ENCODE assay signal across 8 cellular contexts in genomic region chr2:97699765-97700444, GRCh38. TPM values are rescaled to one million over a fixed set of nuclear protein-coding genes. Genes with fewer than 3 reads are reported as not detected.
DNase-seq lines count a peak whose midpoint lies in the region; ATAC-seq, FAIRE-seq and TF ChIP-seq lines count a peak whose summit lies in the region.

No MANE protein-coding gene starts in this region.

- TF ChIP-seq CTCF in CD8-positive, alpha-beta T cell (IDR thresholded peaks at IDR 0.05) = peak; percentile 71
- TF ChIP-seq CTCF in HFF-Myc (IDR thresholded peaks at IDR 0.05; ENCODE audit: low read depth, low read length, missing control alignments) (peak; percentile 76), WI38 (IDR thresholded peaks at IDR 0.05; ENCODE audit: low read depth, low read length) (peak; percentile 87), chondrocyte (IDR thresholded peaks at IDR 0.05) (peak; percentile 81), HepG2 (CRISPR knock-in tag; IDR thresholded peaks at IDR 0.05) (peak; percentile 86)

- intact Hi-C loops in CD8-positive, alpha-beta T cell (cut with DNase I, micrococcal nuclease) = loop anchor here (1.0 to 5.0 kb wide), 4 partner anchors 48 to 685 kb away; partner anchors contain the start of gene COX5B (in 1 of the 2)
- intact Hi-C loops in HepG2 (cut with micrococcal nuclease; ENCODE audit: unreplicated experiment) = loop anchor here (1.0 to 5.0 kb wide), 2 partner anchors 47 to 685 kb away; no protein-coding TSS in a partner anchor

- no peak for TF ChIP-seq EP300 in HepG2 (IDR thresholded peaks at IDR 0.05; ENCODE audit: low read depth in 2 of 2, low read length in 2 of 2)
- 0 out of 2 replicates have a peak, but pooled peaks have one; percentile 10 for TF ChIP-seq EP300 in HepG2 (CRISPR knock-in tag; IDR thresholded peaks at IDR 0.05; ENCODE audit: borderline replicate concordance)

- WGBS in HepG2 (ENCODE audit: low lambda C conversion rate) = 20% methylated on average over 11 of the region's 11 CpGs

- no peaks in the 10 kb centered on the region for H3K79me2 ChIP-seq in HepG2 (ENCODE audit: insufficient read depth, low read length)

- TF ChIP-seq RAD21 in HepG2 (CRISPR knock-in tag; IDR thresholded peaks at IDR 0.05) = peak; percentile 62

- POLR2A ChIA-PET in CD8-positive, alpha-beta T cell (lab: Charles Lee) = interaction anchor here (0.7 to 1.3 kb wide), 6 partner anchors 8 to 109 kb away, joined by 3 to 6 read pairs (median 3); no protein-coding TSS in a partner anchor
- POLR2A ChIA-PET in HepG2 (lab: Yijun Ruan, JAX) = interaction anchor here (1.2 to 3.3 kb wide), 3 partner anchors 36 to 109 kb away, joined by 4 to 13 read pairs (median 4); partner anchors contain the start of gene ACTR1B

- H3K9ac ChIP-seq in HepG2 (ENCODE audit: insufficient read depth, low read depth, low read length) = no peak overlapping the region

- no peaks in the 10 kb centered on the region for H3K9me3 Mint-ChIP-seq in CD8-positive, alpha-beta T cell
- no peaks in the 10 kb centered on the region for H3K9me3 Mint-ChIP-seq in chondrocyte (ENCODE audit: low read depth)

- H3K27ac ChIP-seq in CD8-positive, alpha-beta T cell (ENCODE audit: low read depth, low read length) = no peak overlapping the region
- H3K27ac ChIP-seq in HepG2 (ENCODE audit: extremely low read length, insufficient read depth, low read length) = no peak overlapping the region

- no peaks in the 10 kb centered on the region for H3K4me1 ChIP-seq in CD8-positive, alpha-beta T cell (ENCODE audit: insufficient read depth, low read length)
- peaks cover 17% of the 10 kb centered on the region for H3K4me1 ChIP-seq in HepG2 (ENCODE audit: insufficient read depth, low read length)

- no peaks in the 10 kb centered on the region for H3K9me3 ChIP-seq in CD8-positive, alpha-beta T cell (ENCODE audit: low read length)
- H3K9me3 ChIP-seq in HepG2 (ENCODE audit: low read length) = no peaks in the 10 kb centered on the region

- no peaks in the 10 kb centered on the region for H4K20me1 ChIP-seq in HepG2 (ENCODE audit: insufficient read depth, low read length)

- no peak overlapping the region for H3K4me3 ChIP-seq in CD8-positive, alpha-beta T cell (ENCODE audit: low read depth, low read length)
- H3K4me3 ChIP-seq in HFF-Myc (replicated peaks; ENCODE audit: low read depth, low read length) = no peak overlapping the region
- H3K4me3 ChIP-seq in WI38 (ENCODE audit: low read depth, low read length) = no peak overlapping the region
- H3K4me3 ChIP-seq in HepG2 (replicated peaks in 1 of 3; ENCODE audit: insufficient read depth in 1 of 3, low read depth in 2 of 3, low read length in 3 of 3) = no peak overlapping the region

- peak overlapping the region; percentile 32 for H3K4me2 ChIP-seq in HepG2 (ENCODE audit: low read depth, low read length)

- peaks cover 7% of the 10 kb centered on the region for H3K4me1 Mint-ChIP-seq in CD8-positive, alpha-beta T cell (ENCODE audit: low read depth)
- H3K4me1 Mint-ChIP-seq in chondrocyte (ENCODE audit: low read depth) = peaks cover 7% of the 10 kb centered on the region

- FAIRE-seq in HepG2 (lab: Jason Lieb, UNC) = peak; percentile 85

- no peaks in the 10 kb centered on the region for H3K36me3 ChIP-seq in CD8-positive, alpha-beta T cell (ENCODE audit: insufficient read depth, low read length)
- H3K36me3 ChIP-seq in HepG2 (replicated peaks in 1 of 2; ENCODE audit: control insufficient read depth in 1 of 2, insufficient read depth in 2 of 2, low read length in 2 of 2) = no peaks in the 10 kb centered on the region

- no peaks in the 10 kb centered on the region for H3K36me3 Mint-ChIP-seq in CD8-positive, alpha-beta T cell
- H3K36me3 Mint-ChIP-seq in chondrocyte (ENCODE audit: low read depth) = peaks cover 2% of the 10 kb centered on the region

- peak overlapping the region; percentile 24 for H2AFZ ChIP-seq in HepG2 (ENCODE audit: low read length)

- TF ChIP-seq POLR2A in HepG2 (IDR thresholded peaks at IDR 0.05; ENCODE audit: insufficient read depth in 1 of 2, low read depth in 2 of 2, low read length in 2 of 2) (no peak), GM18505 (IDR thresholded peaks at IDR 0.05; ENCODE audit: borderline replicate concordance, extremely low read depth, insufficient read depth, insufficient read length) (no peak)

- BruUV-seq in HepG2 (replicated peaks; lab: Mats Ljungman, UMichigan) = no TSS peak

- no peaks in the 10 kb centered on the region for H3K27me3 Mint-ChIP-seq in CD8-positive, alpha-beta T cell (ENCODE audit: low read depth)
- no peaks in the 10 kb centered on the region for H3K27me3 Mint-ChIP-seq in chondrocyte (ENCODE audit: low read depth)

- no peak overlapping the region for H3K4me3 Mint-ChIP-seq in CD8-positive, alpha-beta T cell
- H3K4me3 Mint-ChIP-seq in chondrocyte (ENCODE audit: unreplicated experiment) = no peak overlapping the region

- in situ Hi-C loops in HepG2 (cut with HindIII; ENCODE audit: extremely low pct_ligation_motif_present, low pct_unique_long_range_greater_than_20kb) = loop anchor here (5.0 to 10.0 kb wide), 2 partner anchors 42 to 685 kb away; no protein-coding TSS in a partner anchor

- DNase-seq in CD8-positive, alpha-beta T cell = peak; percentile 53 to 74 (median 67)
- DNase-seq in HFF-Myc (ENCODE audit: extremely low read depth, low read depth) = peak; percentile 44
- DNase-seq in NCI-H345 (lab: John Stamatoyannopoulos, UW) = peak; percentile 57
- no peak for DNase-seq in chondrocyte (ENCODE audit: low spot score)
- DNase-seq in HepG2 (ENCODE audit: low spot score) = peak; percentile 68
- peak; percentile 79 for DNase-seq in stimulated activated CD8-positive, alpha-beta memory T cell treated with anti-CD3 and anti-CD28 coated beads, Interleukin-4, amount 100 ng/mL, for 48 hours

- CTCF ChIA-PET in CD8-positive, alpha-beta T cell (lab: Charles Lee) = interaction anchor here (0.6 to 7.4 kb wide), 26 partner anchors 9 to 1403 kb away, joined by 3 to 185 read pairs (median 6); partner anchors contain the start of genes ACTR1B, ANKRD36B, COX5B and ZAP70
- CTCF ChIA-PET in HepG2 (lab: Yijun Ruan, JAX; ENCODE audit: low intra/inter-chr PET ratio, low total read pairs) = interaction anchor here (1.3 to 6.4 kb wide), 3 partner anchors 48 to 685 kb away, joined by 4 to 267 read pairs (median 5); no protein-coding TSS in a partner anchor

- no peak overlapping the region for H3K27ac Mint-ChIP-seq in CD8-positive, alpha-beta T cell
- no peak overlapping the region for H3K27ac Mint-ChIP-seq in chondrocyte (ENCODE audit: unreplicated experiment)

- peak; percentile 88 for ATAC-seq in CD8-positive, alpha-beta T cell
- peak; percentile 93 for ATAC-seq in HepG2
- ATAC-seq in GM18505 (IDR thresholded peaks at IDR 0.05; ENCODE audit: unreplicated experiment) = no peak

- no peaks in the 10 kb centered on the region for H3K27me3 ChIP-seq in CD8-positive, alpha-beta T cell (ENCODE audit: insufficient read depth, low read length)
- no peaks in the 10 kb centered on the region for H3K27me3 ChIP-seq in HepG2 (ENCODE audit: control insufficient read depth in 1 of 2, insufficient read depth in 2 of 2, low read length in 2 of 2)

RNA-seq across cellular contexts. Expression of gene ZAP70, which starts 13.5 kb away (rescaled TPM):
- 100 to 1,000 TPM; 487 to 512 TPM for total RNA-seq in CD8-positive, alpha-beta T cell
- total RNA-seq in chondrocyte (0.37 to 0.41 TPM in 2 of 3 replicates, not detected in the other), HepG2 (2016; rRNA removed; fragmentation: Illumina TruSeq; extraction: Trizol) (0.18 and 0.51 TPM in 2 replicates)
- total RNA-seq in HepG2 (2016; cell fraction: cytosol; rRNA removed; fragmentation: Illumina TruSeq; extraction: Trizol; ENCODE audit: low read depth) = not detected in 2 replicates
- total RNA-seq in HepG2 (2016; cell fraction: insoluble cytoplasmic fraction; rRNA removed; fragmentation: Illumina TruSeq; extraction: Trizol) = 0.24 and 0.43 TPM in 2 replicates
- total RNA-seq in HepG2 (2016; cell fraction: membrane; rRNA removed; fragmentation: Illumina TruSeq; extraction: Trizol) = not detected in 2 replicates
- total RNA-seq in HepG2 (2016; cell fraction: nucleus; rRNA removed; fragmentation: Illumina TruSeq; extraction: Trizol) = 0.28 and 0.31 TPM in 2 replicates
- 4.0 and 7.1 TPM in 2 replicates for polyA plus RNA-seq in HepG2 (2011; rRNA removed)
- polyA plus RNA-seq in HepG2 (2011; cell fraction: cytosol; rRNA removed) = 2.5 and 3.2 TPM in 2 replicates
- polyA plus RNA-seq in HepG2 (2011; cell fraction: nucleus; rRNA removed) = 64.9 and 67.7 TPM in 2 replicates
- polyA plus RNA-seq in HepG2 (2012) = 2.2 and 3.6 TPM in 2 replicates
- polyA plus RNA-seq in HepG2 (2016; cell fraction: cytosol; fragmentation: Illumina TruSeq; extraction: Trizol; ENCODE audit: low read depth) = not detected in 2 replicates
- polyA plus RNA-seq in HepG2 (2016; cell fraction: insoluble cytoplasmic fraction; fragmentation: Illumina TruSeq; extraction: Trizol; ENCODE audit: low read depth) = 0.27 and 0.57 TPM in 2 replicates
- polyA plus RNA-seq in HepG2 (2016; cell fraction: membrane; fragmentation: Illumina TruSeq; extraction: Trizol; ENCODE audit: low read depth) = not detected in 2 replicates
- 1.00 and 1.1 TPM in 2 replicates for polyA plus RNA-seq in HepG2 (2016; cell fraction: nucleus; fragmentation: Illumina TruSeq; extraction: Trizol; ENCODE audit: insufficient read depth, low read depth)
- polyA minus RNA-seq in HepG2 (2011; rRNA and poly(A)+ RNA removed; ENCODE audit: low replicate concordance) = 5.3 TPM in 1 of 2 replicates, not detected in the other
- polyA minus RNA-seq in HepG2 (2011; cell fraction: cytosol; rRNA and poly(A)+ RNA removed) = 1.5 and 1.6 TPM in 2 replicates
- 5.0 and 5.6 TPM in 2 replicates for polyA minus RNA-seq in HepG2 (2011; cell fraction: nucleus; rRNA and poly(A)+ RNA removed)

RNA-seq across cellular contexts. Expression of gene C2orf92, which starts 30.4 kb away (rescaled TPM):
- 1 to 10 TPM; 7.1 to 7.8 TPM for total RNA-seq in CD8-positive, alpha-beta T cell
- total RNA-seq in chondrocyte (8.8 to 11.6 TPM (median 10.0 TPM) in 3 replicates), HepG2 (2016; rRNA removed; fragmentation: Illumina TruSeq; extraction: Trizol) (1.5 and 4.9 TPM in 2 replicates)
- 1.7 and 3.6 TPM in 2 replicates for total RNA-seq in HepG2 (2016; cell fraction: cytosol; rRNA removed; fragmentation: Illumina TruSeq; extraction: Trizol; ENCODE audit: low read depth)
- 1.2 and 6.7 TPM in 2 replicates for total RNA-seq in HepG2 (2016; cell fraction: insoluble cytoplasmic fraction; rRNA removed; fragmentation: Illumina TruSeq; extraction: Trizol)
- total RNA-seq in HepG2 (2016; cell fraction: membrane; rRNA removed; fragmentation: Illumina TruSeq; extraction: Trizol) = 2.5 and 2.8 TPM in 2 replicates
- total RNA-seq in HepG2 (2016; cell fraction: nucleus; rRNA removed; fragmentation: Illumina TruSeq; extraction: Trizol) = 9.5 and 13.0 TPM in 2 replicates
- polyA plus RNA-seq in HepG2 (2011; rRNA removed) = 5.0 and 9.4 TPM in 2 replicates
- 0.79 and 0.97 TPM in 2 replicates for polyA plus RNA-seq in HepG2 (2011; cell fraction: cytosol; rRNA removed)
- polyA plus RNA-seq in HepG2 (2011; cell fraction: nucleus; rRNA removed) = 23.3 and 26.6 TPM in 2 replicates
- polyA plus RNA-seq in HepG2 (2012) = 4.1 TPM in 2 replicates
- 1.4 and 1.6 TPM in 2 replicates for polyA plus RNA-seq in HepG2 (2016; cell fraction: cytosol; fragmentation: Illumina TruSeq; extraction: Trizol; ENCODE audit: low read depth)
- polyA plus RNA-seq in HepG2 (2016; cell fraction: insoluble cytoplasmic fraction; fragmentation: Illumina TruSeq; extraction: Trizol; ENCODE audit: low read depth) = 0.93 and 1.3 TPM in 2 replicates
- polyA plus RNA-seq in HepG2 (2016; cell fraction: membrane; fragmentation: Illumina TruSeq; extraction: Trizol; ENCODE audit: low read depth) = 1.4 and 2.0 TPM in 2 replicates
- 22.0 and 25.3 TPM in 2 replicates for polyA plus RNA-seq in HepG2 (2016; cell fraction: nucleus; fragmentation: Illumina TruSeq; extraction: Trizol; ENCODE audit: insufficient read depth, low read depth)
- 3.2 and 12.3 TPM in 2 replicates for polyA minus RNA-seq in HepG2 (2011; rRNA and poly(A)+ RNA removed; ENCODE audit: low replicate concordance)
- polyA minus RNA-seq in HepG2 (2011; cell fraction: cytosol; rRNA and poly(A)+ RNA removed) = 0.62 and 0.89 TPM in 2 replicates
- polyA minus RNA-seq in HepG2 (2011; cell fraction: nucleus; rRNA and poly(A)+ RNA removed) = 23.7 and 26.4 TPM in 2 replicates

RNA-seq across cellular contexts. Expression of gene ACTR1B, which starts 36.1 kb away (rescaled TPM):
- 10 to 100 TPM; 81.9 to 82.1 TPM for total RNA-seq in CD8-positive, alpha-beta T cell
- 51.0 to 66.0 TPM (median 51.8 TPM) in 3 replicates for total RNA-seq in chondrocyte
- 59.9 and 76.7 TPM in 2 replicates for total RNA-seq in HepG2 (2016; rRNA removed; fragmentation: Illumina TruSeq; extraction: Trizol)
- total RNA-seq in HepG2 (2016; cell fraction: cytosol; rRNA removed; fragmentation: Illumina TruSeq; extraction: Trizol; ENCODE audit: low read depth) = 70.2 and 78.4 TPM in 2 replicates
- 55.1 and 78.5 TPM in 2 replicates for total RNA-seq in HepG2 (2016; cell fraction: insoluble cytoplasmic fraction; rRNA removed; fragmentation: Illumina TruSeq; extraction: Trizol)
- total RNA-seq in HepG2 (2016; cell fraction: membrane; rRNA removed; fragmentation: Illumina TruSeq; extraction: Trizol) = 130 and 146 TPM in 2 replicates
- total RNA-seq in HepG2 (2016; cell fraction: nucleus; rRNA removed; fragmentation: Illumina TruSeq; extraction: Trizol) = 55.2 and 70.0 TPM in 2 replicates
- 61.7 and 77.6 TPM in 2 replicates for polyA plus RNA-seq in HepG2 (2011; rRNA removed)
- polyA plus RNA-seq in HepG2 (2011; cell fraction: cytosol; rRNA removed) = 55.9 and 77.2 TPM in 2 replicates
- 251 and 257 TPM in 2 replicates for polyA plus RNA-seq in HepG2 (2011; cell fraction: nucleus; rRNA removed)
- polyA plus RNA-seq in HepG2 (2012) = 53.7 and 58.6 TPM in 2 replicates
- 74.0 and 88.4 TPM in 2 replicates for polyA plus RNA-seq in HepG2 (2016; cell fraction: cytosol; fragmentation: Illumina TruSeq; extraction: Trizol; ENCODE audit: low read depth)
- 55.8 and 66.7 TPM in 2 replicates for polyA plus RNA-seq in HepG2 (2016; cell fraction: insoluble cytoplasmic fraction; fragmentation: Illumina TruSeq; extraction: Trizol; ENCODE audit: low read depth)
- 105 and 114 TPM in 2 replicates for polyA plus RNA-seq in HepG2 (2016; cell fraction: membrane; fragmentation: Illumina TruSeq; extraction: Trizol; ENCODE audit: low read depth)
- polyA plus RNA-seq in HepG2 (2016; cell fraction: nucleus; fragmentation: Illumina TruSeq; extraction: Trizol; ENCODE audit: insufficient read depth, low read depth) = 103 and 116 TPM in 2 replicates
- polyA minus RNA-seq in HepG2 (2011; rRNA and poly(A)+ RNA removed; ENCODE audit: low replicate concordance) = 87.1 and 132 TPM in 2 replicates
- polyA minus RNA-seq in HepG2 (2011; cell fraction: cytosol; rRNA and poly(A)+ RNA removed) = 28.5 and 31.1 TPM in 2 replicates
- 72.0 and 76.6 TPM in 2 replicates for polyA minus RNA-seq in HepG2 (2011; cell fraction: nucleus; rRNA and poly(A)+ RNA removed)

RNA-seq across cellular contexts. Expression of gene COX5B, which starts 54.0 kb away (rescaled TPM):
- total RNA-seq in CD8-positive, alpha-beta T cell = 100 to 1,000 TPM; 115 to 117 TPM
- 147 to 170 TPM (median 150 TPM) in 3 replicates for total RNA-seq in chondrocyte
- 453 and 457 TPM in 2 replicates for total RNA-seq in HepG2 (2016; rRNA removed; fragmentation: Illumina TruSeq; extraction: Trizol)
- total RNA-seq in HepG2 (2016; cell fraction: cytosol; rRNA removed; fragmentation: Illumina TruSeq; extraction: Trizol; ENCODE audit: low read depth) = 171 and 178 TPM in 2 replicates
- 461 and 544 TPM in 2 replicates for total RNA-seq in HepG2 (2016; cell fraction: insoluble cytoplasmic fraction; rRNA removed; fragmentation: Illumina TruSeq; extraction: Trizol)
- total RNA-seq in HepG2 (2016; cell fraction: membrane; rRNA removed; fragmentation: Illumina TruSeq; extraction: Trizol) = 139 and 150 TPM in 2 replicates
- 157 and 190 TPM in 2 replicates for total RNA-seq in HepG2 (2016; cell fraction: nucleus; rRNA removed; fragmentation: Illumina TruSeq; extraction: Trizol)
- 440 and 536 TPM in 2 replicates for polyA plus RNA-seq in HepG2 (2011; rRNA removed)
- polyA plus RNA-seq in HepG2 (2011; cell fraction: cytosol; rRNA removed) = 532 and 716 TPM in 2 replicates
- polyA plus RNA-seq in HepG2 (2011; cell fraction: nucleus; rRNA removed) = 231 and 254 TPM in 2 replicates
- polyA plus RNA-seq in HepG2 (2012) = 249 and 275 TPM in 2 replicates
- polyA plus RNA-seq in HepG2 (2016; cell fraction: cytosol; fragmentation: Illumina TruSeq; extraction: Trizol; ENCODE audit: low read depth) = 152 and 159 TPM in 2 replicates
- polyA plus RNA-seq in HepG2 (2016; cell fraction: insoluble cytoplasmic fraction; fragmentation: Illumina TruSeq; extraction: Trizol; ENCODE audit: low read depth) = 356 and 383 TPM in 2 replicates
- polyA plus RNA-seq in HepG2 (2016; cell fraction: membrane; fragmentation: Illumina TruSeq; extraction: Trizol; ENCODE audit: low read depth) = 107 and 113 TPM in 2 replicates
- 248 and 261 TPM in 2 replicates for polyA plus RNA-seq in HepG2 (2016; cell fraction: nucleus; fragmentation: Illumina TruSeq; extraction: Trizol; ENCODE audit: insufficient read depth, low read depth)
- 67.4 and 92.1 TPM in 2 replicates for polyA minus RNA-seq in HepG2 (2011; rRNA and poly(A)+ RNA removed; ENCODE audit: low replicate concordance)
- polyA minus RNA-seq in HepG2 (2011; cell fraction: cytosol; rRNA and poly(A)+ RNA removed) = 75.3 and 98.0 TPM in 2 replicates
- 53.7 and 62.3 TPM in 2 replicates for polyA minus RNA-seq in HepG2 (2011; cell fraction: nucleus; rRNA and poly(A)+ RNA removed)

Comparison
In these comparisons a context has a peak if more than half of its experiments do, and no peak if none do; other contexts are left out.
1. RNA of gene ZAP70, which starts 13.5 kb away (total RNA-seq): 487 to 512 TPM in CD8-positive, alpha-beta T cell; 0.18 to 0.51 TPM in HepG2 and 0.37 to 0.41 TPM in chondrocyte; every median in the first group is over 100 times any median in the second.
2. Peak in every context shown above with its lines, with median percentiles within 50 percentile points of each other: CTCF ChIP-seq.